In the genomic region with DNA sequence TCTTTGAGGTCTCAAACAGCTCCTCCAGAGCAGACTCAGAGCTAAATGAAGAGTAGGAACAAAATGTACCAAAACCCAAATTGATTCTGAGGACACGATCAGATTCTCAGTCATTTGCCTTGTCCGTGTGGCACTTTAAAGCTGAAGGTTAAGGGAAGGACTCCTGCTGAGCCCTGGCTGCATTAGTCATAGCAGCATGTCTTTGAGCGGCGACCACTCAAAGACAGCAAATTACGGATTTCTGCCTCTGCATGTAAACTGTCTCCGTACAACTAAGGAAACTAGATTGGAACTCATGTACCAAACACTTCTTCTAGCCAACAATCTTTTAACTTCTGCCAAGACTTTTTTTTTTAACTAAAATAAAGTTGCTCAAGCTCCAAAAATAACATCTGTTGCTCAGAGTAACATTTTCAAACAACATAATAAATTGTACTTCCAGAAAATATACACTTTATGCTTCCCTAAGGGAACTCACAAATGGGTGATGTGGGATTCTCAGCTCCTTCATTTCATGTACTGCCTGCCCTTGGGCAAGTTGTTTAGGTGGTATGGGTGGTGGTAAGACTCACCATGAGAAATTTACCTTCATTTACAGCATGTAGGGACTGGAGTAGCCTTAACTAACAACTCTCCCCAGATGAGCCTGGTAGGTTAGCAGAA, we compare ENCODE assay signal across 16 cellular contexts. TPM values are rescaled to one million over a fixed set of nuclear protein-coding genes. Genes with fewer than 3 reads are reported as not detected.
A peak's percentile ranks its signal among the peaks of the same experiment; 100 is the strongest.
DNase-seq lines count a peak whose midpoint lies in the region; ATAC-seq and TF ChIP-seq lines count a peak whose summit lies in the region.
"Had no signal": no experiment of that assay in that cellular context is flagged by ENCODE, and none has a peak within 500 bp of the region (broad histone marks: within the 10 kb centered on the region; RNA-seq: fewer than 3 reads in every experiment).

No MANE protein-coding gene starts in this region.

- no peaks in the 10 kb centered on the region for H3K36me3 ChIP-seq in aorta (ENCODE audit: control insufficient read depth in 1 of 2, insufficient read depth in 2 of 2, low read length in 1 of 2)

- peak; percentile 83 for ATAC-seq in omental fat pad (ENCODE audit: low FRiP score)
- ATAC-seq in aorta (ENCODE audit: low FRiP score): peak; percentile 77
- no peak for ATAC-seq in GM18511 (IDR thresholded peaks at IDR 0.05; ENCODE audit: unreplicated experiment)
- ATAC-seq in GM19035 (IDR thresholded peaks at IDR 0.05; ENCODE audit: unreplicated experiment): no peak
- ATAC-seq: left colon; stimulated activated naive CD8-positive, alpha-beta T cell treated with anti-CD3 and anti-CD28 coated beads, Interleukin-15, amount 100 ng/mL, for 72 hours had no signal

- no peaks in the 10 kb centered on the region for H3K9me3 ChIP-seq in aorta (ENCODE audit: control insufficient read depth, low read length)

- no peak for TF ChIP-seq CTCF in fibroblast of pulmonary artery (IDR thresholded peaks at IDR 0.05; ENCODE audit: low read length, missing control alignments)
- no peak for TF ChIP-seq CTCF in omental fat pad (IDR thresholded peaks at IDR 0.05)

- H3K4me3 ChIP-seq in fibroblast of pulmonary artery (replicated peaks; ENCODE audit: low read depth, low read length): no peak overlapping the region
- H3K4me3 ChIP-seq in aorta (ENCODE audit: low read length in 2 of 2): no peak overlapping the region

- H3K27me3 ChIP-seq in aorta (ENCODE audit: control insufficient read depth in 1 of 2, insufficient read depth in 2 of 2, low read length in 1 of 2): no peaks in the 10 kb centered on the region

- H3K4me1 ChIP-seq in aorta (ENCODE audit: control insufficient read depth in 1 of 2, insufficient read depth in 2 of 2, low read length in 2 of 2): peaks cover 14 to 15% of the 10 kb centered on the region in 2 donors

- peak overlapping the region; percentile 97 to 98 for H3K27ac ChIP-seq in aorta (ENCODE audit: low read depth in 1 of 2, low read length in 2 of 2)
- H3K27ac ChIP-seq: HL-60 had no signal

- intact Hi-C loops in aorta (cut with DNase I): loop anchor here (2.0 to 5.0 kb wide), 2 partner anchors 36 to 42 kb away; no protein-coding TSS in a partner anchor

- DNase-seq in NCI-H2227 (lab: John Stamatoyannopoulos, UW; ENCODE audit: unreplicated experiment) (peak; percentile 3), NCI-H2227 treated with DMSO at 0.1 percent for 48 hours (lab: John Stamatoyannopoulos, UW) (no peak), fibroblast of pulmonary artery (ENCODE audit: low read depth) (peak; percentile 23), omental fat pad (ENCODE audit: low spot score) (no peak), aorta (peak in 1 of 2 donors; percentile 62), NOMO-1 (lab: John Stamatoyannopoulos, UW; ENCODE audit: unreplicated experiment in 2 of 2) (no peak)
- DNase-seq: activated effector memory CD4-positive, alpha-beta T cell treated with Interleukin-2 at 50 U/mL for 16 hours; HFFc6; left colon; NCI-H187 treated with DMSO at 0.1 percent for 48 hours; RPMI8226; stimulated activated CD4-positive, alpha-beta T cell treated with anti-CD3 and anti-CD28 coated beads, Interleukin-15, amount 100 ng/mL, for 24 hours; stimulated activated naive CD8-positive, alpha-beta T cell treated with anti-CD3 and anti-CD28 coated beads, Interleukin-15, amount 100 ng/mL, for 72 hours had no signal

- WGBS in aorta, 2 donors: 2 to 8% methylated on average over 6 of the region's 6 CpGs

RNA-seq across cellular contexts. Expression of a gene that starts 56.1 kb away (rescaled TPM):
- total RNA-seq in omental fat pad (10 to 100 TPM in 3 of 4 donors, 1 to 10 TPM in 1; 9.6 to 84.4 (median 36.4) TPM), aorta (10 to 100 TPM; 70.5 to 77.3 TPM)
- polyA plus RNA-seq in aorta: 100 to 1,000 TPM in 1 of 2 donors, 10 to 100 TPM in 1; 66.9 to 124 TPM
- total RNA-seq: HFFc6 had no signal

Comparison
In these comparisons a context has a peak if more than half of its experiments do, and no peak if none do; other contexts are left out.
1. DNase-seq: peak in NCI-H2227 (single experiment) and fibroblast of pulmonary artery (single experiment); none in NCI-H2227 treated with DMSO at 0.1 percent for 48 hours (single experiment), omental fat pad (single experiment) and NOMO-1 (0 of 2).
2. ATAC-seq: peak in omental fat pad (single experiment) and aorta (single experiment); none in GM18511 (single experiment) and GM19035 (single experiment).